Comparison of ENCODE assay signal across 14 cellular contexts in the genomic region with DNA sequence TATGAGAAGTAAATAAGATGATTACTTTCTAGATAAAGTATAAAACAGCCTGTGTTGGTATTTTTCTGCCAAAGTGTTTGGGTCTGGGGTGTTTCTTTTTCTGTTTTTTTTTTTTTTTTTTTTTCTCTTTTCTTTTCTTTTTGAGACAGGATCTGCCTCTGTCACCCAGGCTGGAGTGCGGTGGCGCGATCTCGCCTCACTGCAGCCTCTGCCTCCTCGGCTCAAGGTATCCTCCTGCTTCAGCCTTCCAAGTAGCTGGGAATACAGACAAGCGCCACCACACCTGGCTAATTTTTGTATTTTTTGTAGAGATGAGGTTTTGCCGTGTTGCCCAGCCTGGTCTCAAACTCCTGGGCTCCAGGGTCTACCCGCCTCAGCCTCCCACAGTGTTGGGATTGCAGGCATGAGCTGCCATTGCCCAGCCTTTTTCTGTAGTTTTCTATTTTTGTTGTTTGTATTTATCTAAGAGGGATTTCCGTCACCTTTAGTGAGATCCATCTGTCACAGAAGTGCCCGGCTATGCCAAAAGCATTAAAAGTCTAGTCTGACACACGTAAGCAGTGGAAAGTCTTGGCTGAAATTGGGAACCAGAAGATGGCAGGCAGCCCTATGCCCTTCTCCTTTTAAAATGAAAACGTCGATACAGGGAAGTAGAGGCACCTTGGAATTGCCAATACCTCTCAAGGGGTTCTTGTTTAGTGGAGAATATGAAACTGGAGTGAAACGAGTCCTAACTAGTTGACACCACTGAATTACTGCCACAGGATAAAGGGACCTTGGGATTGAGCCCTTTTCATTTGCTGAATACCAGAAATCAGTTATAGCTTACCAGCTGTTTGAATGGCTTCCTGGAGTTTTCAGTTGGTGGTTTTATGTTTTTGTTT. TPM values are rescaled to one million over a fixed set of nuclear protein-coding genes. Genes with fewer than 3 reads are reported as not detected.
DNase-seq lines count a peak whose midpoint lies in the region; ATAC-seq lines count a peak whose summit lies in the region.
"Had no signal": no experiment of that assay in that cellular context is flagged by ENCODE, and none has a peak within 500 bp of the region (broad histone marks: within the 10 kb centered on the region; RNA-seq: fewer than 3 reads in every experiment).

No MANE protein-coding gene starts in this region.

- peak overlapping the region; percentile 97 for H3K27ac Mint-ChIP-seq in activated CD4-positive, alpha-beta T cell treated with anti-CD3 and anti-CD28 coated beads, Interleukin-2, amount 10 ng/mL, durations not matched to agents 7 days and 5 days

- peak overlapping the region in 1 of 3 donors; percentile 15 for H3K4me3 ChIP-seq in skeletal muscle tissue (ENCODE audit: low read length in 3 of 3)
- H3K4me3 ChIP-seq: hepatocyte, lung had no signal

- H3K9ac ChIP-seq in skeletal muscle tissue (ENCODE audit: low read depth in 1 of 3, low read length in 3 of 3), result peak overlapping the region in 2 of 3 donors; percentile 40 to 51

- H3K9me3 ChIP-seq in KOPT-K1 (ENCODE audit: insufficient read depth, low read length, poor library complexity, severe bottlenecking) (no peaks in the 10 kb centered on the region), skeletal muscle tissue (ENCODE audit: control insufficient read depth in 3 of 3, low read length in 3 of 3) (no peaks in the 10 kb centered on the region)

- H3K4me1 ChIP-seq in skeletal muscle tissue (ENCODE audit: control insufficient read depth in 3 of 3, insufficient read depth in 3 of 3, low read length in 3 of 3), result peaks cover 35 to 44% (median 40%) of the 10 kb centered on the region in 3 donors

- H3K27me3 ChIP-seq in skeletal muscle tissue (ENCODE audit: control insufficient read depth in 3 of 3, insufficient read depth in 3 of 3, low read length in 3 of 3), result no peaks in the 10 kb centered on the region
- H3K27me3 ChIP-seq: brain microvascular endothelial cell, hepatocyte had no signal

- ATAC-seq in GM18498 (IDR thresholded peaks at IDR 0.05; ENCODE audit: unreplicated experiment), result no peak

- POLR2A ChIA-PET in activated CD4-positive, alpha-beta T cell treated with anti-CD3 and anti-CD28 coated beads, Interleukin-2, amount 10 ng/mL, durations not matched to agents 7 days and 5 days (lab: Charles Lee), result interaction anchor here (1.1 to 4.8 kb wide), 3 partner anchors 11 to 267 kb away, joined by 3 to 36 read pairs (median 4); a partner anchor contains a TSS

- peak overlapping the region; percentile 100 for H3K27ac ChIP-seq in KOPT-K1 (ENCODE audit: low read depth, low read length, poor library complexity, severe bottlenecking)
- peak overlapping the region; percentile 72 for H3K27ac ChIP-seq in skeletal muscle tissue (ENCODE audit: low read depth, low read length)
- H3K27ac ChIP-seq: brain microvascular endothelial cell, HL-60 had no signal

- H3K9me3 Mint-ChIP-seq in activated CD4-positive, alpha-beta T cell treated with anti-CD3 and anti-CD28 coated beads, Interleukin-2, amount 10 ng/mL, durations not matched to agents 7 days and 5 days, result peaks cover 9% of the 10 kb centered on the region

- peaks cover 73% of the 10 kb centered on the region for H3K36me3 Mint-ChIP-seq in activated CD4-positive, alpha-beta T cell treated with anti-CD3 and anti-CD28 coated beads, Interleukin-2, amount 10 ng/mL, durations not matched to agents 7 days and 5 days (ENCODE audit: low read depth)

- CTCF ChIA-PET in activated CD4-positive, alpha-beta T cell treated with anti-CD3 and anti-CD28 coated beads, Interleukin-2, amount 10 ng/mL, durations not matched to agents 7 days and 5 days (lab: Charles Lee), result interaction anchor here (0.7 to 1.6 kb wide), 6 partner anchors 9 to 148 kb away, joined by 3 to 6 read pairs (median 3); a partner anchor contains a TSS

- peaks cover 49% of the 10 kb centered on the region for H3K36me3 ChIP-seq in KOPT-K1 (ENCODE audit: insufficient read depth, low read length)
- H3K36me3 ChIP-seq in skeletal muscle tissue (ENCODE audit: control insufficient read depth in 3 of 3, insufficient read depth in 3 of 3, low read length in 3 of 3), result peaks cover 18 to 27% (median 23%) of the 10 kb centered on the region in 3 donors

- DNase-seq in activated CD4-positive, alpha-beta T cell treated with anti-CD3 and anti-CD28 coated beads, Interleukin-2, amount 10 ng/mL, durations not matched to agents 7 days and 5 days, result no peak
- DNase-seq in activated CD4-positive, alpha-beta T cell treated with anti-CD3 and anti-CD28 coated beads for 48 hours, result no peak
- peak; percentile 21 for DNase-seq in cerebellum (ENCODE audit: low spot score)
- no peak for DNase-seq in HCEC 1CT
- no peak for DNase-seq in NCI-H524 treated with DMSO at 0.1 percent for 48 hours (lab: John Stamatoyannopoulos, UW)
- DNase-seq: brain microvascular endothelial cell, DMS 273 treated with DMSO at 0.1 percent for 48 hours, nucleus accumbens had no signal

- peaks cover 81% of the 10 kb centered on the region for H3K4me1 Mint-ChIP-seq in activated CD4-positive, alpha-beta T cell treated with anti-CD3 and anti-CD28 coated beads, Interleukin-2, amount 10 ng/mL, durations not matched to agents 7 days and 5 days

- H3K4me3 Mint-ChIP-seq in activated CD4-positive, alpha-beta T cell treated with anti-CD3 and anti-CD28 coated beads, Interleukin-2, amount 10 ng/mL, durations not matched to agents 7 days and 5 days, result peak overlapping the region; percentile 64

- H3K27me3 Mint-ChIP-seq in activated CD4-positive, alpha-beta T cell treated with anti-CD3 and anti-CD28 coated beads, Interleukin-2, amount 10 ng/mL, durations not matched to agents 7 days and 5 days, result no peaks in the 10 kb centered on the region

RNA-seq across cellular contexts. Expression of a gene that starts 14.0 kb away (rescaled TPM):
- total RNA-seq in activated CD4-positive, alpha-beta T cell treated with anti-CD3 and anti-CD28 coated beads, Interleukin-2, amount 10 ng/mL, durations not matched to agents 7 days and 5 days, result 100 to 1,000 TPM; 140 to 181 TPM
- total RNA-seq in cerebellum (52.9 TPM), skeletal muscle tissue (270 TPM)
